In the genomic region with DNA sequence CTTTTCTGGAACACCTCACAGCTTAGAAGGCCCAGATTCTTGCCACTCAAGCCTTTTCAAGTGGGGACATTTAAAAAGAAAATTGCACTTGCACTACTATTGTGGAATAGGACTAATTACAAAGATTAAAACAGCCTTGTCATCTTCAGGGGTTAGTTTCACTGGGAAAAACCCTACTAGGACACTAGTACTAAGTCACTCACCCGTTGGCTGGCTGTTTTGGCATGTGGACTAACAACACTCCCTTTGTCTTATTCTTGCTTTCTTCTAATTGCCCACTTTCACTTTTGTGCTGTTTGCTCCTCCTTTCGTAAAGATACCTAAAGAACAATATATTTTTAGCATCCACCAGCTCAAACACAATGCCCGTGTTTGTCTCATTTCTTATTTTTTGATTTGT, we compare ENCODE assay signal across 18 cellular contexts.
DNase-seq lines count a peak whose midpoint lies in the region; ATAC-seq, FAIRE-seq and TF ChIP-seq lines count a peak whose summit lies in the region.
"Had no signal": no experiment of that assay in that cellular context is flagged by ENCODE, and none has a peak within 500 bp of the region (broad histone marks: within the 10 kb centered on the region; RNA-seq: fewer than 3 reads in every experiment).

No MANE protein-coding gene starts in this region.

- H3K27ac ChIP-seq in GM12878 (ENCODE audit: control insufficient read depth, insufficient read depth) = no peak overlapping the region

- no peaks in the 10 kb centered on the region for H4K20me1 ChIP-seq in GM12878 (ENCODE audit: control insufficient read depth, insufficient read depth)

- TF ChIP-seq CTCF in GM12878 (IDR thresholded peaks at IDR 0.05 in 2 of 3, conservative IDR thresholded peaks at IDR 0.05 in 1 of 3; ENCODE audit: control insufficient read depth in 2 of 3, extremely low read depth in 1 of 3, insufficient read depth in 1 of 3, low read depth in 3 of 3, low read length in 3 of 3) = no peak

- POLR2A ChIA-PET in GM12878 (lab: Charles Lee) = no interaction called here

- DNase-seq in COLO829 (ENCODE audit: low spot score) (peak; percentile 21), GM12878 (ENCODE audit: low read depth, low spot score) (peak; percentile 7), pons (ENCODE audit: low spot score) (peak; percentile 22), C1 segment of cervical spinal cord (lab: John Stamatoyannopoulos, UW) (no peak), Kasumi-1 (lab: John Stamatoyannopoulos, UW) (no peak)
- no peak for DNase-seq in activated CD4-positive, alpha-beta T cell treated with anti-CD3 and anti-CD28 coated beads for 48 hours
- DNase-seq: BE2C; CD8-positive, alpha-beta memory T cell; DMS 273 treated with DMSO at 0.1 percent for 48 hours; H9; Karpas-422; NCI-H1930; NCI-H510A; NCI-H82; SHP77 treated with DMSO at 0.1 percent for 48 hours; SW 1271 had no signal

- TF ChIP-seq EP300 in GM12878 (IDR thresholded peaks at IDR 0.05; ENCODE audit: borderline replicate concordance in 1 of 2, control insufficient read depth in 1 of 2, low read depth in 2 of 2, low read length in 2 of 2) = no peak

- H3K27me3 ChIP-seq in GM12878 (replicated peaks in 1 of 2; ENCODE audit: control insufficient read depth in 2 of 2, insufficient read depth in 2 of 2, low read length in 1 of 2) = no peaks in the 10 kb centered on the region
- H3K27me3 ChIP-seq: BE2C had no signal

- ATAC-seq in GM19463 (IDR thresholded peaks at IDR 0.05; ENCODE audit: unreplicated experiment) (peak; percentile 80), GM12878 (peak; percentile 91)

- no peaks in the 10 kb centered on the region for H3K4me1 ChIP-seq in GM12878 (ENCODE audit: control insufficient read depth, insufficient read depth, low read length)
- H3K4me1 ChIP-seq: BE2C had no signal

- no peak overlapping the region for H2AFZ ChIP-seq in GM12878 (ENCODE audit: control insufficient read depth, low read depth, low read length)

- no peaks in the 10 kb centered on the region for H3K79me2 ChIP-seq in GM12878 (ENCODE audit: control insufficient read depth, insufficient read depth, low read length)

- intact Hi-C loops in GM12878 (cut with micrococcal nuclease; ENCODE audit: unreplicated experiment) = no loop called here

- no TSS peak for BruUV-seq in GM12878 (replicated peaks; lab: Mats Ljungman, UMichigan)

- 0% methylated on average over 3 of the region's 3 CpGs for WGBS in GM12878 (ENCODE audit: insufficient coverage, insufficient replicate concordance, low lambda C conversion rate, missing lambda C conversion rate)

- H3K36me3 ChIP-seq in GM12878 (ENCODE audit: control insufficient read depth in 2 of 2, insufficient read depth in 2 of 2, low read length in 1 of 2) = no peaks in the 10 kb centered on the region
- H3K36me3 ChIP-seq: BE2C had no signal

- H3K4me3 ChIP-seq in GM12878 = no peak overlapping the region

- TF ChIP-seq RAD21 in GM12878 (IDR thresholded peaks at IDR 0.05; ENCODE audit: insufficient read depth, low read depth, low read length) = no peak

- H3K4me2 ChIP-seq in GM12878 (ENCODE audit: control insufficient read depth, insufficient read depth) = no peak overlapping the region

- FAIRE-seq in GM12878 (lab: Jason Lieb, UNC) = no peak
- FAIRE-seq: GM18507 had no signal

- SMC1A ChIA-PET in GM12878 (lab: Charles Lee; ENCODE audit: uncharacterized antibody, unreplicated experiment) = no interaction called here

- in situ Hi-C loops in GM12878 (cut with MboI) = no loop called here

- H3K9ac ChIP-seq in GM12878 (ENCODE audit: control insufficient read depth, insufficient read depth, low read length) = no peak overlapping the region

- no peaks in the 10 kb centered on the region for H3K9me3 ChIP-seq in GM12878 (replicated peaks; ENCODE audit: control insufficient read depth, insufficient read depth, low read length)
- H3K9me3 ChIP-seq: BE2C had no signal

- RAD21 ChIA-PET in GM12878 (lab: Charles Lee; ENCODE audit: unreplicated experiment) = interaction anchor here (0.6 kb wide), 1 partner anchor 1112 kb away, joined by 4 read pairs; no protein-coding TSS in a partner anchor

- CTCF ChIA-PET in GM12878 (lab: Yijun Ruan, JAX) = no interaction called here

- no peak for TF ChIP-seq POLR2A in GM12878 (IDR thresholded peaks at IDR 0.05; ENCODE audit: low read depth, low read length)

TF ChIP-seq in GM12878, 131 proteins besides CTCF, POLR2A, EP300 and RAD21 (continues in another document):
- TF ChIP-seq, protein P1, sequence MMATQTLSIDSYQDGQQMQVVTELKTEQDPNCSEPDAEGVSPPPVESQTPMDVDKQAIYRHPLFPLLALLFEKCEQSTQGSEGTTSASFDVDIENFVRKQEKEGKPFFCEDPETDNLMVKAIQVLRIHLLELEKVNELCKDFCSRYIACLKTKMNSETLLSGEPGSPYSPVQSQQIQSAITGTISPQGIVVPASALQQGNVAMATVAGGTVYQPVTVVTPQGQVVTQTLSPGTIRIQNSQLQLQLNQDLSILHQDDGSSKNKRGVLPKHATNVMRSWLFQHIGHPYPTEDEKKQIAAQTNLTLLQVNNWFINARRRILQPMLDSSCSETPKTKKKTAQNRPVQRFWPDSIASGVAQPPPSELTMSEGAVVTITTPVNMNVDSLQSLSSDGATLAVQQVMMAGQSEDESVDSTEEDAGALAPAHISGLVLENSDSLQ (IDR thresholded peaks at IDR 0.05) = peak; percentile 22; the same call in 1 of the 2 replicates
- TF ChIP-seq STAT1 (conservative IDR thresholded peaks at IDR 0.05) (no peak), JUND (IDR thresholded peaks at IDR 0.05; ENCODE audit: low read depth, low read length) (no peak), IKZF1 (conservative IDR thresholded peaks at IDR 0.05) (no peak), EED (IDR thresholded peaks at IDR 0.05; ENCODE audit: low read depth) (no peak), BHLHE40 (IDR thresholded peaks at IDR 0.05; ENCODE audit: borderline replicate concordance in 1 of 2, low read depth in 2 of 2, low read length in 1 of 2) (peak in 1 of 2 experiments; percentile 16; a peak in 1 of 4 replicates), ESRRA (IDR thresholded peaks at IDR 0.05; ENCODE audit: low read length) (no peak), CHD4 (IDR thresholded peaks at IDR 0.05) (no peak), BACH1 (IDR thresholded peaks at IDR 0.05; ENCODE audit: borderline replicate concordance) (no peak; the same call in 1 of the 2 replicates), BCL3 (IDR thresholded peaks at IDR 0.05; ENCODE audit: borderline replicate concordance, insufficient read depth, low read depth, low read length, poor library complexity, severe bottlenecking) (no peak), SPI1 (IDR thresholded peaks at IDR 0.05; ENCODE audit: borderline replicate concordance, insufficient read depth, low read depth, low read length) (no peak), PBX3 (IDR thresholded peaks at IDR 0.05; ENCODE audit: insufficient replicate concordance, low read depth, low read length) (no peak), SUPT20H (IDR thresholded peaks at IDR 0.05; ENCODE audit: borderline replicate concordance, control insufficient read depth, low read depth, low read length) (no peak), HDAC6 (IDR thresholded peaks at IDR 0.05; ENCODE audit: unreplicated experiment) (no peak), TAF1 (IDR thresholded peaks at IDR 0.05; ENCODE audit: borderline replicate concordance, low read depth, low read length) (no peak), ZBED1 (IDR thresholded peaks at IDR 0.05; ENCODE audit: borderline replicate concordance) (no peak), NFIC (IDR thresholded peaks at IDR 0.05; ENCODE audit: low read depth, low read length) (no peak), FOS (IDR thresholded peaks at IDR 0.05; ENCODE audit: borderline replicate concordance, extremely low read depth, insufficient read length) (no peak), PAX8 (IDR thresholded peaks at IDR 0.05) (no peak), CHD1 (IDR thresholded peaks at IDR 0.05; ENCODE audit: low read depth, low read length) (no peak), MTA2 (IDR thresholded peaks at IDR 0.05; ENCODE audit: low read depth) (peak; percentile 67; the same call in 1 of the 2 replicates)
- TF ChIP-seq, protein P2, sequence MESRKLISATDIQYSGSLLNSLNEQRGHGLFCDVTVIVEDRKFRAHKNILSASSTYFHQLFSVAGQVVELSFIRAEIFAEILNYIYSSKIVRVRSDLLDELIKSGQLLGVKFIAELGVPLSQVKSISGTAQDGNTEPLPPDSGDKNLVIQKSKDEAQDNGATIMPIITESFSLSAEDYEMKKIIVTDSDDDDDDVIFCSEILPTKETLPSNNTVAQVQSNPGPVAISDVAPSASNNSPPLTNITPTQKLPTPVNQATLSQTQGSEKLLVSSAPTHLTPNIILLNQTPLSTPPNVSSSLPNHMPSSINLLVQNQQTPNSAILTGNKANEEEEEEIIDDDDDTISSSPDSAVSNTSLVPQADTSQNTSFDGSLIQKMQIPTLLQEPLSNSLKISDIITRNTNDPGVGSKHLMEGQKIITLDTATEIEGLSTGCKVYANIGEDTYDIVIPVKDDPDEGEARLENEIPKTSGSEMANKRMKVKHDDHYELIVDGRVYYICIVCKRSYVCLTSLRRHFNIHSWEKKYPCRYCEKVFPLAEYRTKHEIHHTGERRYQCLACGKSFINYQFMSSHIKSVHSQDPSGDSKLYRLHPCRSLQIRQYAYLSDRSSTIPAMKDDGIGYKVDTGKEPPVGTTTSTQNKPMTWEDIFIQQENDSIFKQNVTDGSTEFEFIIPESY (IDR thresholded peaks at IDR 0.05) = no peak

Comparison
In these comparisons a context has a peak if more than half of its experiments do, and no peak if none do; other contexts are left out.
1. DNase-seq: peak in COLO829 (single experiment), GM12878 (single experiment) and pons (single experiment); none in C1 segment of cervical spinal cord (0 of 14), activated CD4-positive, alpha-beta T cell treated with anti-CD3 and anti-CD28 coated beads for 48 hours (single experiment) and Kasumi-1 (0 of 2).